8 cellular contexts compared by ENCODE assay signal in the genomic region with DNA sequence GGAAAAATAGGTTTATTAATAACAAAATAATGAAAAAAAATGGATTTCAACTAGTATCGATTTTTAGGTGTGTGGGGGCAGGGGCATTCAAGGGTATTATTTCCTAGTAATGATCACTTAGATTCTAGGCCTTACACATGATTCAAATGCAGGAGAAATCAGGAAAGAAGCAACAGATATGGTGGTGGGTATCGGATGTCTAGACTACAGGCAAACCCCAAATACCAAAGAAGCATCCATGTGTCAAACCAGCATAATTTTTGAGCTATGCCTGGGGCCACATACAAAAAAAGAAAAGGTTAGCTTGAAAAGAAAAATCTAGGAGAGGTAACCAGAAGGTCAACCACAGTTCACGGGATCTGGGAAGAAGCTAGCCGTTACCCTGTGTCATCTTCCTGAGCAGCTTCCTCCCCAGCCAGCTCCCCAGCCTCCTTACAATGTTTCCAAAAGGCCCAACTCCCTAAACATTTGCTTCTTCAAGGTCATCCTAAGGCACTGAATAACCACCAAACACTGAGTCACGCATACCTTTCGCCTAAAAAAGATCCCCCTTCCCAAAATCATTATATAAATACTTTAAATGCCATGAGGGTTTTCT. TPM values are rescaled to one million over a fixed set of nuclear protein-coding genes. Genes with fewer than 3 reads are reported as not detected.
DNase-seq lines count a peak whose midpoint lies in the region; ATAC-seq and TF ChIP-seq lines count a peak whose summit lies in the region.

No MANE protein-coding gene starts in this region.

- H3K4me3 ChIP-seq in GM12864 (ENCODE audit: low read depth, low read length), result peak overlapping the region; percentile 90
- peak overlapping the region; percentile 87 for H3K4me3 ChIP-seq in choroid plexus epithelial cell (ENCODE audit: low read depth, low read length)
- H3K4me3 ChIP-seq in neuron (ENCODE audit: low read length), result peak overlapping the region; percentile 94
- no peak overlapping the region for H3K4me3 ChIP-seq in aorta (ENCODE audit: low read length in 2 of 2)

- ATAC-seq in GM18502 (IDR thresholded peaks at IDR 0.05; ENCODE audit: poor library complexity, unreplicated experiment) (no peak), HG03520 (IDR thresholded peaks at IDR 0.05; ENCODE audit: unreplicated experiment) (no peak), aorta (ENCODE audit: low FRiP score) (no peak)

- H3K27me3 ChIP-seq in neuron (ENCODE audit: insufficient read depth, low read length) (no peaks in the 10 kb centered on the region), aorta (ENCODE audit: control insufficient read depth in 1 of 2, insufficient read depth in 2 of 2, low read length in 1 of 2) (no peaks in the 10 kb centered on the region)

- intact Hi-C loops in aorta (cut with DNase I), result no loop called here

- H3K9me3 ChIP-seq in neuron (ENCODE audit: low read length), result no peaks in the 10 kb centered on the region
- H3K9me3 ChIP-seq in aorta (ENCODE audit: control insufficient read depth, low read length), result no peaks in the 10 kb centered on the region

- no peak overlapping the region for H2AFZ ChIP-seq in neuron (ENCODE audit: low read depth, low read length)

- no peak overlapping the region for H3K27ac ChIP-seq in aorta (ENCODE audit: low read depth in 1 of 2, low read length in 2 of 2)

- TF ChIP-seq CTCF in GM12864 (IDR thresholded peaks at IDR 0.05; ENCODE audit: low read depth, low read length, missing control alignments) (no peak), choroid plexus epithelial cell (conservative IDR thresholded peaks at IDR 0.05; ENCODE audit: low read depth, low read length) (no peak)

- WGBS in aorta, 2 donors, result 92 to 97% methylated on average over 6 of the region's 6 CpGs

- H3K36me3 ChIP-seq in neuron (ENCODE audit: insufficient read depth, low read length) (no peaks in the 10 kb centered on the region), aorta (ENCODE audit: control insufficient read depth in 1 of 2, insufficient read depth in 2 of 2, low read length in 1 of 2) (no peaks in the 10 kb centered on the region)

- DNase-seq in GM12864 (ENCODE audit: low read depth), result no peak
- DNase-seq in NCI-H226, result peak; percentile 70
- peak; percentile 56 for DNase-seq in choroid plexus epithelial cell (ENCODE audit: low read depth)
- no peak for DNase-seq in iPS-NIHi7 (ENCODE audit: extremely low spot score)
- DNase-seq in aorta, result no peak

- H3K4me1 ChIP-seq in neuron (ENCODE audit: insufficient read depth, low read length) (peaks cover 50% of the 10 kb centered on the region), aorta (ENCODE audit: control insufficient read depth in 1 of 2, insufficient read depth in 2 of 2, low read length in 2 of 2) (no peaks in the 10 kb centered on the region)

RNA-seq across cellular contexts. Expression of gene SINHCAF, which starts 3.2 kb away (rescaled TPM):
- 10 to 100 TPM; 17.6 to 23.6 TPM for total RNA-seq in aorta
- polyA plus RNA-seq in aorta, result 10 to 100 TPM in 1 of 2 donors, 1 to 10 TPM in 1; 3.7 to 11.1 TPM

Comparison
In these comparisons a context has a peak if more than half of its experiments do, and no peak if none do; other contexts are left out.
1. DNase-seq: peak in NCI-H226 (single experiment) and choroid plexus epithelial cell (single experiment); none in GM12864 (single experiment), iPS-NIHi7 (single experiment) and aorta (0 of 2).
2. H3K4me3 ChIP-seq: peak in GM12864 (single experiment), choroid plexus epithelial cell (single experiment) and neuron (single experiment); none in aorta (0 of 2).